ENCODE assay signal across 28 cellular contexts in genomic region chr3:7333125-7333524, GRCh38.
"Had no signal": no experiment of that assay in that cellular context is flagged by ENCODE, and none has a peak within 500 bp of the region (broad histone marks: within the 10 kb centered on the region; RNA-seq: fewer than 3 reads in every experiment).

No MANE protein-coding gene starts in this region.

- H3K27me3 Mint-ChIP-seq: activated CD4-positive, alpha-beta memory T cell treated with anti-CD3 and anti-CD28 coated beads, Interleukin-2, amount 10 ng/mL, durations not matched to agents 7 days and 5 days; activated CD4-positive, alpha-beta T cell treated with anti-CD3 and anti-CD28 coated beads, Interleukin-2, amount 10 ng/mL, durations not matched to agents 24 days and 14 days; activated T-helper 17 cell treated with anti-CD3 and anti-CD28 coated beads, Interleukin-2, amount 50 U/mL, for 72 hours; naive B cell; progenitor cell of endocrine pancreas had no signal

- DNase-seq: activated CD4-positive, alpha-beta memory T cell treated with anti-CD3 and anti-CD28 coated beads, Interleukin-2, amount 10 ng/mL, durations not matched to agents 7 days and 5 days; activated CD4-positive, alpha-beta T cell treated with anti-CD3 and anti-CD28 coated beads, Interleukin-2, amount 10 ng/mL, durations not matched to agents 24 days and 14 days; activated CD4-positive, CD25-positive, alpha-beta regulatory T cell treated with anti-CD3 and anti-CD28 coated beads, Interleukin-2, amount 50 U/mL, for 72 hours; activated gamma-delta T cell treated with Interleukin-2 at 50 U/mL for 16 hours; activated naive CD4-positive, alpha-beta T cell treated with anti-CD3 and anti-CD28 coated beads, Interleukin-2, amount 50 U/mL, for 16 hours; activated T-cell treated with anti-CD3 and anti-CD28 coated beads, Interleukin-2, amount 50 U/mL, for 4 hours; amniotic stem cell; brain microvascular endothelial cell; dorsolateral prefrontal cortex; effector memory CD4-positive, alpha-beta T cell; erythroblast; gastrocnemius medialis; glutamatergic neuron; immature natural killer cell; kidney; left colon; mammary epithelial cell; naive B cell; nephron progenitor cell; stimulated activated CD4-positive, alpha-beta T cell treated with anti-CD3 and anti-CD28 coated beads, Interleukin-12 subunit alpha, Interleukin-12 subunit beta, amount 100 ng/mL, for 4 hours; stimulated activated CD4-positive, alpha-beta T cell treated with anti-CD3 and anti-CD28 coated beads, Interleukin-4, amount 100 ng/mL, for 1 hour; stimulated activated naive CD8-positive, alpha-beta T cell treated with anti-CD3 and anti-CD28 coated beads, Interleukin-15, Interleukin-2, amounts not matched to agents 100 U/mL and 50 U/mL, for 24 hours; testis; trophoblast cell; WERI-Rb-1 had no signal

- H3K4me3 Mint-ChIP-seq: activated CD4-positive, alpha-beta memory T cell treated with anti-CD3 and anti-CD28 coated beads, Interleukin-2, amount 10 ng/mL, durations not matched to agents 7 days and 5 days; activated CD4-positive, alpha-beta T cell treated with anti-CD3 and anti-CD28 coated beads, Interleukin-2, amount 10 ng/mL, durations not matched to agents 24 days and 14 days; activated T-cell treated with anti-CD3 and anti-CD28 coated beads, Interleukin-2, amount 50 U/mL, for 4 hours; activated T-helper 17 cell treated with anti-CD3 and anti-CD28 coated beads, Interleukin-2, amount 50 U/mL, for 72 hours; immature natural killer cell; mesothelial cell of epicardium; naive B cell; nephron progenitor cell had no signal

- H3K36me3 Mint-ChIP-seq: mesothelial cell of epicardium, naive B cell had no signal

- H3K27ac Mint-ChIP-seq: activated CD4-positive, alpha-beta memory T cell treated with anti-CD3 and anti-CD28 coated beads, Interleukin-2, amount 10 ng/mL, durations not matched to agents 7 days and 5 days; activated CD4-positive, alpha-beta T cell treated with anti-CD3 and anti-CD28 coated beads, Interleukin-2, amount 10 ng/mL, durations not matched to agents 24 days and 14 days; activated T-helper 17 cell treated with anti-CD3 and anti-CD28 coated beads, Interleukin-2, amount 50 U/mL, for 72 hours; immature natural killer cell; mesothelial cell of epicardium; naive B cell; nephron progenitor cell; progenitor cell of endocrine pancreas had no signal

- H3K4me1 Mint-ChIP-seq: activated CD4-positive, alpha-beta memory T cell treated with anti-CD3 and anti-CD28 coated beads, Interleukin-2, amount 10 ng/mL, durations not matched to agents 7 days and 5 days; activated CD4-positive, alpha-beta T cell treated with anti-CD3 and anti-CD28 coated beads, Interleukin-2, amount 10 ng/mL, durations not matched to agents 24 days and 14 days; activated T-helper 17 cell treated with anti-CD3 and anti-CD28 coated beads, Interleukin-2, amount 50 U/mL, for 72 hours; immature natural killer cell; mesothelial cell of epicardium; naive B cell; nephron progenitor cell had no signal
